Comparison of ENCODE assay signal across 8 cellular contexts in the genomic region with DNA sequence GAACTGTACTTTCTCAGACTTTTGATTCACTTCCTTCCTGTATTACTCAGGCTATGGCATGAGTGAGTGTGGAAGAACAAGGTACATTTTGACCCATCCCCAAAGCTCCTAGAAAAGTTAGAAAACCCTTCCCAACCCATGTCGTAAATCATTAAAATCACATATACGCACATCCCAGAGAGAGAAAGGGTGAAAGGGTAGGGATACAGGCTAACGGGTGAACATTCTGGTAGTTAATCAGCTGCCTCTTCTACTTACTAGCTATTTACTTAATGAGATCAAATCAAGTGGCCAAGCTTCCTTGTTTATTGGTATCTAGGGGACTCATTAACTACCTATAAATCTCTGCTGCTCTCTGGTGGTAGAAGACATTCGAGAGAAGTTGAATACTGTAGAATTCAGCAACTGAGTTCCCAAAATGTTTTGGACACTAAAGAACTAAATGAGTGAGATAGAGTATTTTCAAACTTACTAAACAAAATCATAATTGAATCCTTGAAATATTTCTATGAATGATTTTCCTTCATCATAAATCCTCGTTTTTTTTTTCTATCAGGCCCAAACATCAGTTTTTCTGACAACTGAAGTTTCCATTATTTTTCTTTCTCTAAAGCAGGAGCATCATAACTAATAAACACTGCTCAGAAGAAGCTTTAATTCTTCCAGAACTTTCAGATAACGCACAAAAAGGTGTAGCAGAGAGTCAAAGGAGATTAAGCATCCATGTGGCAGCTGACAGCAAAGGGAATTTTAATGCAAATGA.
DNase-seq lines count a peak whose midpoint lies in the region; TF ChIP-seq lines count a peak whose summit lies in the region.

No MANE protein-coding gene starts in this region.

- CTCF ChIA-PET in RWPE1 (lab: Yijun Ruan, JAX): interaction anchor here (0.6 to 1.6 kb wide), 26 partner anchors 11 to 1221 kb away, joined by 3 to 7 read pairs (median 4); no protein-coding TSS in a partner anchor

- no peaks in the 10 kb centered on the region for H3K27me3 ChIP-seq in WERI-Rb-1 (ENCODE audit: insufficient read depth, low read depth, severe bottlenecking)

- H3K9me3 Mint-ChIP-seq in HFFc6: peaks cover 3% of the 10 kb centered on the region

- H3K27me3 Mint-ChIP-seq in HFFc6 (ENCODE audit: insufficient read depth): no peaks in the 10 kb centered on the region; the same call in 1 of the 2 replicates

- TF ChIP-seq CTCF in HFFc6 (IDR thresholded peaks at IDR 0.05) (peak; percentile 91), RWPE1 (conservative IDR thresholded peaks at IDR 0.05; ENCODE audit: low read depth) (peak; percentile 63), WERI-Rb-1 (IDR thresholded peaks at IDR 0.05; ENCODE audit: low read depth, low read length) (no peak)

- H3K27ac ChIP-seq in RWPE1: no peak overlapping the region
- H3K27ac ChIP-seq in WERI-Rb-1: no peak overlapping the region

- POLR2A ChIA-PET in RWPE1 (lab: Yijun Ruan, JAX; ENCODE audit: low non-redundant PET): no interaction called here

- H3K27ac Mint-ChIP-seq in HFFc6: peak overlapping the region; percentile 85

- H3K36me3 ChIP-seq in WERI-Rb-1: no peaks in the 10 kb centered on the region

- H3K9me3 ChIP-seq in WERI-Rb-1 (ENCODE audit: severe bottlenecking): no peaks in the 10 kb centered on the region

- peaks cover 52% of the 10 kb centered on the region for H3K4me1 Mint-ChIP-seq in HFFc6 (ENCODE audit: low read depth)

- peaks cover 10% of the 10 kb centered on the region; the same call in 1 of the 2 replicates for H3K36me3 Mint-ChIP-seq in HFFc6 (ENCODE audit: low read depth)

- DNase-seq in AG20443 (ENCODE audit: low spot score): peak; percentile 55
- peak; percentile 68 for DNase-seq in HFFc6
- DNase-seq in RWPE1 (ENCODE audit: low spot score): peak; percentile 50
- DNase-seq in fibroblast of peridontal ligament (ENCODE audit: extremely low read depth): peak; percentile 86
- DNase-seq in renal cortical epithelial cell (ENCODE audit: low read depth): peak; percentile 84
- DNase-seq in WERI-Rb-1: no peak
- no peak for DNase-seq in activated T-cell treated with anti-CD3 and anti-CD28 coated beads for 4 hours
- no peak for DNase-seq in central memory CD4-positive, alpha-beta T cell

- H3K4me3 Mint-ChIP-seq in HFFc6: no peak overlapping the region

- no peak overlapping the region for H3K4me3 ChIP-seq in WERI-Rb-1 (ENCODE audit: low read depth, low read length)

Comparison
In these comparisons a context has a peak if more than half of its experiments do, and no peak if none do; other contexts are left out.
1. DNase-seq: peak in AG20443 (single experiment), HFFc6 (single experiment), RWPE1 (single experiment), fibroblast of peridontal ligament (single experiment) and renal cortical epithelial cell (single experiment); none in WERI-Rb-1 (single experiment), activated T-cell treated with anti-CD3 and anti-CD28 coated beads for 4 hours (single experiment) and central memory CD4-positive, alpha-beta T cell (single experiment).